11 cellular contexts compared by ENCODE assay signal in genomic region chr18:8858888-8859511, GRCh38.
DNase-seq lines count a peak whose midpoint lies in the region; ATAC-seq, FAIRE-seq and TF ChIP-seq lines count a peak whose summit lies in the region.
"Had no signal": no experiment of that assay in that cellular context is flagged by ENCODE, and none has a peak within 500 bp of the region (broad histone marks: within the 10 kb centered on the region; RNA-seq: fewer than 3 reads in every experiment).

No MANE protein-coding gene starts in this region.

- H3K4me1 ChIP-seq in foreskin keratinocyte: peaks cover 14% of the 10 kb centered on the region
- no peaks in the 10 kb centered on the region for H3K4me1 ChIP-seq in small intestine (ENCODE audit: control insufficient read depth in 2 of 2, insufficient read depth in 1 of 2, low read depth in 1 of 2, low read length in 1 of 2)

- H3K27me3 ChIP-seq in foreskin keratinocyte (no peaks in the 10 kb centered on the region), small intestine (ENCODE audit: control insufficient read depth in 2 of 2, insufficient read depth in 2 of 2, low read length in 2 of 2) (no peaks in the 10 kb centered on the region)

- peak; percentile 81 for ATAC-seq in SK-N-SH treated with all-trans-retinoic acid at 6 μM for 48 hours
- peak; percentile 85 for ATAC-seq in foreskin keratinocyte
- no peak for ATAC-seq in GM18870 (IDR thresholded peaks at IDR 0.05; ENCODE audit: unreplicated experiment)
- no peak for ATAC-seq in HG02981 (IDR thresholded peaks at IDR 0.05; ENCODE audit: unreplicated experiment)
- ATAC-seq in HG02938 (IDR thresholded peaks at IDR 0.05; ENCODE audit: unreplicated experiment): no peak

- H3K4me3 Mint-ChIP-seq in activated T-helper 2 cell treated with anti-CD3 and anti-CD28 coated beads, Interferon-gamma antibody, Interleukin-2, Interleukin-4, amounts not matched to agents 10 μg/mL and 5 μg/mL and 100 μg/mL, durations not matched to agents 14 hours and 24 hours and 36 hours (ENCODE audit: low read depth): no peak overlapping the region

- H3K27me3 Mint-ChIP-seq in activated T-helper 2 cell treated with anti-CD3 and anti-CD28 coated beads, Interferon-gamma antibody, Interleukin-2, Interleukin-4, amounts not matched to agents 10 μg/mL and 5 μg/mL and 100 μg/mL, durations not matched to agents 14 hours and 24 hours and 36 hours (ENCODE audit: low read depth): peaks cover 2% of the 10 kb centered on the region

- H3K9me3 Mint-ChIP-seq in activated T-helper 2 cell treated with anti-CD3 and anti-CD28 coated beads, Interferon-gamma antibody, Interleukin-2, Interleukin-4, amounts not matched to agents 10 μg/mL and 5 μg/mL and 100 μg/mL, durations not matched to agents 14 hours and 24 hours and 36 hours: no peaks in the 10 kb centered on the region

- H3K36me3 Mint-ChIP-seq in activated T-helper 2 cell treated with anti-CD3 and anti-CD28 coated beads, Interferon-gamma antibody, Interleukin-2, Interleukin-4, amounts not matched to agents 10 μg/mL and 5 μg/mL and 100 μg/mL, durations not matched to agents 14 hours and 24 hours and 36 hours (ENCODE audit: low read depth): no peaks in the 10 kb centered on the region

- no peaks in the 10 kb centered on the region for H3K4me1 Mint-ChIP-seq in activated T-helper 2 cell treated with anti-CD3 and anti-CD28 coated beads, Interferon-gamma antibody, Interleukin-2, Interleukin-4, amounts not matched to agents 10 μg/mL and 5 μg/mL and 100 μg/mL, durations not matched to agents 14 hours and 24 hours and 36 hours (ENCODE audit: low read depth)

- no peak for TF ChIP-seq CTCF in foreskin keratinocyte (conservative IDR thresholded peaks at IDR 0.05)

- H3K4me3 ChIP-seq in small intestine (ENCODE audit: low read depth in 1 of 2, low read length in 2 of 2): no peak overlapping the region

- WGBS in small intestine, 3 donors: 24 to 36% (median 35%) methylated on average over 1 of the region's 1 CpG

- DNase-seq in HCEC 1CT (peak; percentile 98), foreskin keratinocyte (peak; percentile 96 to 98), small intestine (peak; percentile 56)
- no peak for DNase-seq in activated T-helper 2 cell treated with anti-CD3 and anti-CD28 coated beads, Interferon-gamma antibody, Interleukin-2, Interleukin-4, amounts not matched to agents 10 μg/mL and 5 μg/mL and 100 μg/mL, durations not matched to agents 14 hours and 24 hours and 36 hours (ENCODE audit: low spot score)
- DNase-seq: GF-D8, NCI-H2171 treated with DMSO at 0.1 percent for 48 hours, occipital lobe had no signal

- no peaks in the 10 kb centered on the region for H3K9me3 ChIP-seq in small intestine (ENCODE audit: control insufficient read depth, low read depth)

- no peaks in the 10 kb centered on the region for H3K36me3 ChIP-seq in small intestine (ENCODE audit: control insufficient read depth in 2 of 2, insufficient read depth in 2 of 2, low read length in 2 of 2)

- intact Hi-C loops in activated T-helper 2 cell treated with anti-CD3 and anti-CD28 coated beads, Interferon-gamma antibody, Interleukin-2, Interleukin-4, amounts not matched to agents 10 μg/mL and 5 μg/mL and 100 μg/mL, durations not matched to agents 14 hours and 24 hours and 36 hours (cut with micrococcal nuclease): no loop called here

- FAIRE-seq in small intestine (lab: Jason Lieb, UNC): no peak

- no peak overlapping the region for H3K27ac Mint-ChIP-seq in activated T-helper 2 cell treated with anti-CD3 and anti-CD28 coated beads, Interferon-gamma antibody, Interleukin-2, Interleukin-4, amounts not matched to agents 10 μg/mL and 5 μg/mL and 100 μg/mL, durations not matched to agents 14 hours and 24 hours and 36 hours

- H3K27ac ChIP-seq in foreskin keratinocyte (no peak overlapping the region), small intestine (ENCODE audit: low read depth in 1 of 2, low read length in 1 of 2) (no peak overlapping the region)

TF ChIP-seq in SK-N-SH treated with all-trans-retinoic acid at 6 μM for 48 hours, 23 proteins besides CTCF, POLR2A, EP300 and RAD21:
- no peak for TF ChIP-seq ZNF8 (CRISPR knock-in tag; IDR thresholded peaks at IDR 0.05)
- TF ChIP-seq CSRNP3 (CRISPR knock-in tag; IDR thresholded peaks at IDR 0.05): no peak
- no peak for TF ChIP-seq ZC3H10 (CRISPR knock-in tag; IDR thresholded peaks at IDR 0.05)
TF ChIP-seq in SK-N-SH treated with all-trans-retinoic acid at 6 μM for 48 hours: peak in this region for 0.

Comparison
In these comparisons a context has a peak if more than half of its experiments do, and no peak if none do; other contexts are left out.
1. ATAC-seq: peak in SK-N-SH treated with all-trans-retinoic acid at 6 μM for 48 hours (single experiment) and foreskin keratinocyte (single experiment); none in GM18870 (single experiment), HG02981 (single experiment) and HG02938 (single experiment).